ENCODE assay signal across 23 cellular contexts in genomic region chr17:61442136-61442775, GRCh38. TPM values are rescaled to one million over a fixed set of nuclear protein-coding genes. Genes with fewer than 3 reads are reported as not detected.
DNase-seq lines count a peak whose midpoint lies in the region; ATAC-seq and TF ChIP-seq lines count a peak whose summit lies in the region.
"Had no signal": no experiment of that assay in that cellular context is flagged by ENCODE, and none has a peak within 500 bp of the region (broad histone marks: within the 10 kb centered on the region; RNA-seq: fewer than 3 reads in every experiment).

No MANE protein-coding gene starts in this region.

- H4K20me1 ChIP-seq in hepatocyte (ENCODE audit: insufficient read depth, poor library complexity, severe bottlenecking), result no peaks in the 10 kb centered on the region
- H4K20me1 ChIP-seq in neural progenitor cell (ENCODE audit: low read depth), result no peaks in the 10 kb centered on the region
- H4K20me1 ChIP-seq: BLaER1 had no signal

- ATAC-seq in HG02970 (IDR thresholded peaks at IDR 0.05; ENCODE audit: low FRiP score, unreplicated experiment), result no peak
- ATAC-seq in HG02884 (IDR thresholded peaks at IDR 0.05; ENCODE audit: unreplicated experiment), result no peak
- no peak for ATAC-seq in GM19455 (IDR thresholded peaks at IDR 0.05; ENCODE audit: unreplicated experiment)
- ATAC-seq in HG03039 (IDR thresholded peaks at IDR 0.05; ENCODE audit: unreplicated experiment), result no peak

- WGBS in hepatocyte (ENCODE audit: low lambda C conversion rate, missing lambda C conversion rate), result 35% methylated on average over 4 of the region's 4 CpGs

- no peak overlapping the region for H3K9ac ChIP-seq in HUES48 (ENCODE audit: low read depth, low read length)
- no peak overlapping the region for H3K9ac ChIP-seq in neural progenitor cell
- H3K9ac ChIP-seq: BLaER1 had no signal

- H3K27me3 ChIP-seq in HUES48 (ENCODE audit: control insufficient read depth, insufficient read depth, low read length) (peaks cover 17% of the 10 kb centered on the region), hepatocyte (no peaks in the 10 kb centered on the region), neural progenitor cell (peaks cover 32% of the 10 kb centered on the region)
- H3K27me3 ChIP-seq: BLaER1 had no signal

- H3K4me2 ChIP-seq in hepatocyte (no peak overlapping the region), neural progenitor cell (peak overlapping the region; percentile 35)
- H3K4me2 ChIP-seq: BLaER1, GM23338 had no signal

- no peaks in the 10 kb centered on the region for H3K79me2 ChIP-seq in hepatocyte
- H3K79me2 ChIP-seq in neural progenitor cell (ENCODE audit: low read depth), result no peaks in the 10 kb centered on the region

- no peaks in the 10 kb centered on the region for H3K9me2 ChIP-seq in hepatocyte (replicated peaks; ENCODE audit: insufficient read depth)

- peaks cover 6% of the 10 kb centered on the region for H3K4me1 Mint-ChIP-seq in neural progenitor cell
- H3K4me1 Mint-ChIP-seq: CD4-positive, alpha-beta memory T cell; IgD-negative memory B cell had no signal

- no peak overlapping the region for H2AFZ ChIP-seq in hepatocyte
- H2AFZ ChIP-seq in neural progenitor cell (replicated peaks), result no peak overlapping the region

- H3K4me3 ChIP-seq in HUES48 (ENCODE audit: low read depth, low read length) (no peak overlapping the region), hepatocyte (no peak overlapping the region), neural progenitor cell (no peak overlapping the region)
- H3K4me3 ChIP-seq: BLaER1, GM23338 had no signal

- H3K27me3 Mint-ChIP-seq in neural progenitor cell (ENCODE audit: insufficient read depth, low read depth), result peaks cover 5% of the 10 kb centered on the region

- H3K27ac ChIP-seq in HUES48 (ENCODE audit: low read depth, low read length) (peak overlapping the region; percentile 24), hepatocyte (peak overlapping the region; percentile 80), neural progenitor cell (no peak overlapping the region)
- H3K27ac ChIP-seq: BLaER1 had no signal

- peaks cover 8% of the 10 kb centered on the region for H3K9me3 Mint-ChIP-seq in neural progenitor cell
- H3K9me3 Mint-ChIP-seq: GM23338 had no signal

- H3K4me3 Mint-ChIP-seq in neural progenitor cell, result no peak overlapping the region
- H3K4me3 Mint-ChIP-seq: CD14-positive monocyte; CD4-positive, alpha-beta memory T cell; GM23338; HFFc6; IgD-negative memory B cell had no signal

- TF ChIP-seq CTCF in GM10266 (IDR thresholded peaks at IDR 0.05; ENCODE audit: control insufficient read depth, insufficient read depth, low read depth, missing control alignments), result no peak
- TF ChIP-seq CTCF in hepatocyte (IDR thresholded peaks at IDR 0.05; ENCODE audit: poor library complexity), result no peak
- no peak for TF ChIP-seq CTCF in neural progenitor cell (IDR thresholded peaks at IDR 0.05)

- H3K36me3 Mint-ChIP-seq in neural progenitor cell, result no peaks in the 10 kb centered on the region
- H3K36me3 Mint-ChIP-seq: CD14-positive monocyte had no signal

- H3K4me1 ChIP-seq in HUES48 (ENCODE audit: control insufficient read depth, insufficient read depth, low read length) (0 out of 2 replicates have a peak, but pooled peaks cover 8% of the 10 kb centered on the region), hepatocyte (ENCODE audit: insufficient read depth) (peaks cover 18% of the 10 kb centered on the region), neural progenitor cell (peaks cover 7% of the 10 kb centered on the region)
- H3K4me1 ChIP-seq: BLaER1 had no signal

- no peaks in the 10 kb centered on the region for H3K9me3 ChIP-seq in HUES48 (ENCODE audit: control insufficient read depth, insufficient read depth, low read length)
- H3K9me3 ChIP-seq in hepatocyte (ENCODE audit: low read depth), result no peaks in the 10 kb centered on the region
- H3K9me3 ChIP-seq in neural progenitor cell (ENCODE audit: low read depth), result no peaks in the 10 kb centered on the region

- H3K36me3 ChIP-seq in HUES48 (ENCODE audit: control insufficient read depth, insufficient read depth, low read length) (no peaks in the 10 kb centered on the region), hepatocyte (replicated peaks; ENCODE audit: insufficient read depth, low read depth) (no peaks in the 10 kb centered on the region), neural progenitor cell (no peaks in the 10 kb centered on the region)
- H3K36me3 ChIP-seq: BLaER1 had no signal

- DNase-seq in GM10266 (ENCODE audit: extremely low spot score) (peak; percentile 5), hepatocyte (ENCODE audit: low spot score) (no peak), neural progenitor cell (ENCODE audit: low spot score) (no peak)
- DNase-seq: 8988T; CD4-positive, alpha-beta memory T cell; DMS153; DMS79; GDM1; HCEC 1CT; HFFc6; KG1 had no signal

- H3K27ac Mint-ChIP-seq in neural progenitor cell, result no peak overlapping the region
- H3K27ac Mint-ChIP-seq: CD14-positive monocyte, GM23338, HFFc6 had no signal

- H3F3A ChIP-seq in neural progenitor cell (ENCODE audit: low read depth), result no peaks in the 10 kb centered on the region

RNA-seq across cellular contexts. Expression of gene TBX4, which starts 10.0 kb away (rescaled TPM):
- total RNA-seq in hepatocyte, result 15.4 and 36.2 TPM in 2 replicates
- 11.6 and 13.9 TPM in 2 replicates for polyA plus RNA-seq in hepatocyte
- total RNA-seq in neural progenitor cell (ENCODE audit: low replicate concordance), result not detected in 2 replicates
- total RNA-seq: A673; CD4-positive, alpha-beta memory T cell; Daoy; GM23338; HT-29 had no signal
- polyA plus RNA-seq: CD14-positive monocyte; CD4-positive, alpha-beta memory T cell; GM23338; IgD-negative memory B cell had no signal

RNA-seq across cellular contexts. Expression of gene TBX2, which starts 42.6 kb away (rescaled TPM):
- total RNA-seq in hepatocyte (17.9 and 19.6 TPM in 2 replicates), neural progenitor cell (ENCODE audit: low replicate concordance) (not detected in 2 replicates)
- polyA plus RNA-seq in hepatocyte, result 27.5 and 29.3 TPM in 2 replicates
- total RNA-seq: A673; CD4-positive, alpha-beta memory T cell; GM23338 had no signal
- polyA plus RNA-seq: CD14-positive monocyte; CD4-positive, alpha-beta memory T cell; GM23338; IgD-negative memory B cell had no signal

Comparison
In these comparisons a context has a peak if more than half of its experiments do, and no peak if none do; other contexts are left out.
1. RNA of gene TBX4, which starts 10.0 kb away (total RNA-seq): 15.4 to 36.2 TPM in hepatocyte; not detected in neural progenitor cell; every median in the first group is over 10 times any median in the second.
2. RNA of gene TBX2, which starts 42.6 kb away (total RNA-seq): 17.9 to 19.6 TPM in hepatocyte; not detected in neural progenitor cell; every median in the first group is over 10 times any median in the second.